Comparison of ENCODE assay signal across 12 cellular contexts in the genomic region with DNA sequence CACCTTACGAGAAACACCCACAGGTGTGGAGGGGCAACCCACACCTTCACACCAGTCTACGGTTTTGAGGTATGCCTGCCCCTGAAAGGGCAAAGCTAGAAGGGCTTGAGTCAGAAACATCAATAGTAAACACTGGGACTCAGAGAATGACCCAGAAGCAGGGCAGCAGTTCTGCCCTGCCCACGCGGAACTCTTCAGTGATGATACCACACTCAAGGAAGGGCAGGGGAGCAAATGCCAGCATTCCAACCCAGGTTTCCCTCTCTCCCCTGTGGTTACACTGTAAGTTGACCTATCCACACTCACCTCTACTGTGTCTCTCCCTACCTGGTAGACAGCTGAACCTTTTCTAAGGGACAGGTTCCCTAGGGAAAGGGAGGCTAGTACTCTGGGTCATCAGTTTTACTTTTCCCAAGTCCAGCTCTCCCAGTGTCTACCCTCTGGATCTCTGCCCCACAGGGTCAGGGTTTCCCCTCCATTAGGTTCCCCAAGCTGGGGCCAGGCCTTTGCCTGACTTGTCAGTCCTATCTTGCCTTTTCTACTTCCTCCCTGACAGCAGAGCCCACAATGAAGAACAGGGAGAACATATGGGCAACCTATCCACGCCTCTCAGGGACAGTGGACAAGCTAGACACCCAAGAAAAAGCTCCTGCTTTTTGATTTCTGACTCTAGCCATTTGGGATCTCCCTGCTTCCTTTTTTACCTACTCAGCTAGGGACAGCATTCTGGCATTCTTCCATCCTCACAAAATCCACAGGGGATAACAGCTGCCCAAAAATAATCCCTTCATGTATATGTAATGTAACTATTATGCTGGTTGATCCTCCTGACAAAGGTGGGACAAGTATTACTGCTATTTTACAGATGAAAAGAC. TPM values are rescaled to one million over a fixed set of nuclear protein-coding genes. Genes with fewer than 3 reads are reported as not detected.
DNase-seq lines count a peak whose midpoint lies in the region; ATAC-seq and TF ChIP-seq lines count a peak whose summit lies in the region.
"Had no signal": no experiment of that assay in that cellular context is flagged by ENCODE, and none has a peak within 500 bp of the region (broad histone marks: within the 10 kb centered on the region; RNA-seq: fewer than 3 reads in every experiment).

No MANE protein-coding gene starts in this region.

- H3K27me3 ChIP-seq in GM23248 (replicated peaks; ENCODE audit: insufficient read depth): peaks cover 16% of the 10 kb centered on the region
- no peaks in the 10 kb centered on the region for H3K27me3 ChIP-seq in foreskin keratinocyte
- no peaks in the 10 kb centered on the region for H3K27me3 ChIP-seq in prostate gland (replicated peaks; ENCODE audit: insufficient read depth)
- H3K27me3 ChIP-seq: testis had no signal

- POLR2A ChIA-PET in T-cell (lab: Charles Lee): interaction anchor here in 1 of 2 donors (0.6 kb wide), 1 partner anchor 212 kb away, joined by 11 read pairs; no protein-coding TSS in a partner anchor

- H3K36me3 Mint-ChIP-seq in T-cell: no peaks in the 10 kb centered on the region
- H3K36me3 Mint-ChIP-seq: immature natural killer cell had no signal

- H3K4me3 Mint-ChIP-seq in T-cell: no peak overlapping the region

- no peaks in the 10 kb centered on the region for H3K9me3 Mint-ChIP-seq in T-cell
- H3K9me3 Mint-ChIP-seq: immature natural killer cell had no signal

- WGBS in GM23248 (ENCODE audit: low coverage in 1 of 2, low lambda C conversion rate in 2 of 2, missing lambda C conversion rate in 2 of 2), 2 experiments: 59 to 60% methylated on average over 5 of the region's 5 CpGs
- WGBS in prostate gland: 57% methylated on average over 5 of the region's 5 CpGs

- no peak overlapping the region for H3K9ac ChIP-seq in GM23248

- H3K79me2 ChIP-seq in GM23248 (ENCODE audit: insufficient read depth): no peaks in the 10 kb centered on the region

- H3K9me3 ChIP-seq in GM23248 (ENCODE audit: low read depth) (no peaks in the 10 kb centered on the region), prostate gland (no peaks in the 10 kb centered on the region)
- H3K9me3 ChIP-seq: testis had no signal

- CTCF ChIA-PET in T-cell (lab: Charles Lee): interaction anchor here (0.6 to 0.8 kb wide), 2 partner anchors 27 to 112 kb away, joined by 3 to 4 read pairs; no protein-coding TSS in a partner anchor

- no peaks in the 10 kb centered on the region for H4K20me1 ChIP-seq in GM23248 (ENCODE audit: insufficient read depth)

- ATAC-seq in T-cell (replicated peaks in 1 of 4) (no peak), foreskin keratinocyte (no peak), HG02759 (IDR thresholded peaks at IDR 0.05; ENCODE audit: unreplicated experiment) (no peak)

- TF ChIP-seq CTCF in foreskin keratinocyte (conservative IDR thresholded peaks at IDR 0.05) (no peak), prostate gland (IDR thresholded peaks at IDR 0.05) (no peak)

- no peaks in the 10 kb centered on the region for H3K27me3 Mint-ChIP-seq in T-cell

- H3K36me3 ChIP-seq in GM23248 (ENCODE audit: low read depth) (no peaks in the 10 kb centered on the region), prostate gland (no peaks in the 10 kb centered on the region)

- no peak for TF ChIP-seq POLR2A in prostate gland (IDR thresholded peaks at IDR 0.05)

- H3K4me1 Mint-ChIP-seq in T-cell: peaks cover 42 to 57% (median 53%) of the 10 kb centered on the region in 3 donors

- H3K4me1 ChIP-seq in GM23248 (ENCODE audit: insufficient read depth): peaks cover 20% of the 10 kb centered on the region
- peaks cover 43% of the 10 kb centered on the region for H3K4me1 ChIP-seq in foreskin keratinocyte
- peaks cover 4% of the 10 kb centered on the region for H3K4me1 ChIP-seq in prostate gland (replicated peaks)

- H2AFZ ChIP-seq in GM23248: no peak overlapping the region

- peak; percentile 21 for DNase-seq in GM23248
- DNase-seq in T-cell: no peak
- no peak for DNase-seq in foreskin keratinocyte
- DNase-seq in prostate gland (ENCODE audit: low spot score): no peak
- no peak for DNase-seq in NCI-H2081 (lab: John Stamatoyannopoulos, UW)
- DNase-seq in middle frontal gyrus (ENCODE audit: extremely low spot score, low spot score): no peak
- DNase-seq in T-helper 1 cell: no peak
- DNase-seq: effector memory CD4-positive, alpha-beta T cell; immature natural killer cell; NCI-H774; testis had no signal

- peaks cover 9% of the 10 kb centered on the region; the same call in 1 of the 2 replicates for H3F3A ChIP-seq in GM23248 (ENCODE audit: insufficient read depth)

- H3K4me3 ChIP-seq in GM23248 (no peak overlapping the region), prostate gland (no peak overlapping the region)
- H3K4me3 ChIP-seq: testis had no signal

- H3K27ac Mint-ChIP-seq in T-cell: peak overlapping the region; percentile 60 to 77

- in situ Hi-C loops in GM23248 (cut with MboI): no loop called here

- H3K27ac ChIP-seq in GM23248 (no peak overlapping the region), foreskin keratinocyte (peak overlapping the region; percentile 99), prostate gland (peak overlapping the region; percentile 84 to 96)

- no peaks in the 10 kb centered on the region for H3K9me2 ChIP-seq in GM23248 (ENCODE audit: insufficient read depth)

- intact Hi-C loops in prostate gland (cut with DNase I): no loop called here

- H3K4me2 ChIP-seq in GM23248 (ENCODE audit: unreplicated experiment): no peak overlapping the region

RNA-seq across cellular contexts. Expression of a gene that starts 3.0 kb away (rescaled TPM):
- 0.76 and 1.5 TPM in 2 replicates for total RNA-seq in GM23248 (2014; rRNA removed; shearing (Covaris generic))
- 0.52 and 0.53 TPM in 2 replicates for polyA plus RNA-seq in GM23248 (2016; fragmentation: Nextera tagmentation; extraction: Ambion mirVana)
- total RNA-seq in T-cell: 10 to 100 TPM; 14.6 to 21.0 (median 18.7) TPM
- total RNA-seq in foreskin keratinocyte: 121 and 143 TPM in 2 replicates
- 47.6 and 50.7 TPM in 2 replicates for polyA plus RNA-seq in foreskin keratinocyte
- total RNA-seq in prostate gland: 100 to 1,000 TPM in 1 of 2 donors, 10 to 100 TPM in 1; 43.6 to 104 TPM

RNA-seq across cellular contexts. Expression of a gene that starts 20.8 kb away (rescaled TPM):
- total RNA-seq in GM23248 (2014; rRNA removed; shearing (Covaris generic)): not detected in 2 replicates
- not detected in 2 replicates for polyA plus RNA-seq in GM23248 (2016; fragmentation: Nextera tagmentation; extraction: Ambion mirVana)
- total RNA-seq in T-cell: 100 to 1,000 TPM in 2 of 5 donors, 10 to 100 TPM in 3; 39.9 to 130 (median 94.8) TPM
- total RNA-seq in foreskin keratinocyte: 96.4 and 98.1 TPM in 2 replicates
- polyA plus RNA-seq in foreskin keratinocyte: 140 and 153 TPM in 2 replicates
- total RNA-seq in prostate gland: 100 to 1,000 TPM; 137 to 648 TPM

RNA-seq across cellular contexts. Expression of a gene that starts 27.8 kb away (rescaled TPM):
- 53.2 and 68.4 TPM in 2 replicates for total RNA-seq in GM23248 (2014; rRNA removed; shearing (Covaris generic))
- polyA plus RNA-seq in GM23248 (2016; fragmentation: Nextera tagmentation; extraction: Ambion mirVana) (12.2 and 17.1 TPM in 2 replicates), foreskin keratinocyte (30.9 and 31.0 TPM in 2 replicates)
- total RNA-seq in T-cell (10 to 100 TPM; 65.4 to 96.1 (median 92.2) TPM), foreskin keratinocyte (38.5 and 39.0 TPM in 2 replicates), prostate gland (10 to 100 TPM; 46.3 to 65.8 TPM)

RNA-seq across cellular contexts. Expression of a gene that starts 51.7 kb away (rescaled TPM):
- total RNA-seq in GM23248 (2014; rRNA removed; shearing (Covaris generic)): not detected in 2 replicates
- polyA plus RNA-seq in GM23248 (2016; fragmentation: Nextera tagmentation; extraction: Ambion mirVana) (0.21 and 0.29 TPM in 2 replicates), foreskin keratinocyte (not detected in 2 replicates)
- total RNA-seq in T-cell (100 to 1,000 TPM; 193 to 299 (median 279) TPM), foreskin keratinocyte (not detected in 2 replicates), prostate gland (1 to 10 TPM; 3.2 to 5.3 TPM)

Comparison
In these comparisons a context has a peak if more than half of its experiments do, and no peak if none do; other contexts are left out.
1. RNA of a gene that starts 20.8 kb away (total RNA-seq): 137 to 648 TPM in prostate gland, 96.4 to 98.1 TPM in foreskin keratinocyte and 39.9 to 130 TPM in T-cell; not detected in GM23248; every median in the first group is over 10 times any median in the second.